ENCODE assay signal across 1 cellular context in the genomic region with DNA sequence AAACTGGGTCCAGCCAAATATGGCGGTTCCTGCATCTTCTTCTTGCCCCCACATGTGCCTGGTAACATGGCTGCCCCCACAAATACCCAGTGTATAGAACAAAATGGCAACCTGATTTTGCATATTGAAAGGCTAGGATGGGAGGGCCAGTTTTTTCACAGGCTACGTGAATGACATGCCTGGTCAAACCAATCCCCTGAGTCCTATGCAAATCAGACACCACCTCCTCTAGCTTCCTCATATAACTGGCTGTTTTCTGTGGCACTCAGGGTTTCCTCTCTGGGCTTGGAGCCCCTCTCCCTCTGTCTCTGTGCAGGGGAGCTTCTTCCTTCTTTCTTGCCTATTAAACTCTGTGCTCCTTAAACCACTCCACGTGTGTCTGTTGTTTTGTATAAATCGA.
TF ChIP-seq lines count a peak whose summit lies in the region.

No MANE protein-coding gene starts in this region.

TF ChIP-seq in HepG2, 621 proteins besides CTCF, POLR2A, EP300 and RAD21 (continued from another document):
- TF ChIP-seq ATF7 (IDR thresholded peaks at IDR 0.05), result no peak
- TF ChIP-seq ATF7 (CRISPR knock-in tag; IDR thresholded peaks at IDR 0.05), result no peak
- no peak for TF ChIP-seq CENPT (CRISPR knock-in tag; IDR thresholded peaks at IDR 0.05; ENCODE audit: low read depth)
